ENCODE assay signal across 21 cellular contexts in the genomic region with DNA sequence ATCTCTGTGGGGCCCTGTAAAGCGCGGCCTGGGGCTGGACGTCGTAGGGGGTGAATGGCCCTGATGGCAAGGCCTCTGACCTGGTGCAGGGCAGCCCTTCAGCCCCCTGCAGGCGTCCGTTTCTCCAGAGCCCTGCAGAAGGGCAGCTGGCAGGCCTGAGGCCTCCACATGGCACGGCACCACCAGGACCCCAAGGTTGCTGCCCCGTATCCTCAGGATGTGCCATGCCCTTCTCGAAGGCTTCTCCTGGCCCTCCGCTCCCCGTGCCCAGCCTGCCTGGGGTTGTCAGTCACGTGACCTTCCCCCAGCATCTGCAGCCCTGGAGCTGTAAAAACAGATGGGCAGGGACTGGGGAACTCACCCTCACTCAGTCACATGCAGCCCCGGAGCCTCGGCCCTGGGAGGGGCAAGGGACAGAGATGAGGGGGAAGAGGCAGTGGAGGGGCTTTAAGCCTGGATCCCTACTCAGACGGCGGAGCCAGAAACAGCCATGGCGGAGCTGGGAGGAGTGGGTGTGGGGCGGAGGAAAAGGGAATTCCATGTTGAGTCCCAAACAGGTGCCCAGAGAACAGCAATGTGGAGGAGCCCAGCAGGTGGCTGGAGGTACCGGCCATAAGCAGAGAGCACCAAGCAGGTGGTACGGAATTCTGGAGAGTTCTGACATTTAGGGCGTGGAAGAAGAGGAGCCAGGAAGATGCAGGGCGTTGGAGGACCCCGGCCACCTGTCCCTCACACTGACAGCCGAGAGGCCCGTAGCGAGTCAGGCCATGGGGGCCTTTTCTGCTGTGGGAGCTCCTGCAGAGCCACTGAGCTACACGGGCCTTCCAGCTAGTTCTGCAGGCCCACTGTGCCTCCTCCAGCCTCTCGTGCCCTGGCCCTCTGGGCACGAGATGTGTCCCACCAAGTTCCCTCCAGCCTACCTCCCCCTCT.
DNase-seq lines count a peak whose midpoint lies in the region; ATAC-seq and TF ChIP-seq lines count a peak whose summit lies in the region.
"Had no signal": no experiment of that assay in that cellular context is flagged by ENCODE, and none has a peak within 500 bp of the region (broad histone marks: within the 10 kb centered on the region; RNA-seq: fewer than 3 reads in every experiment).

No MANE protein-coding gene starts in this region.

- peaks cover 20% of the 10 kb centered on the region for H4K20me1 ChIP-seq in neural progenitor cell (ENCODE audit: low read depth)

- no peaks in the 10 kb centered on the region for H3F3A ChIP-seq in neural progenitor cell (ENCODE audit: low read depth)

- no peaks in the 10 kb centered on the region for H3K36me3 ChIP-seq in neural progenitor cell
- no peaks in the 10 kb centered on the region for H3K36me3 ChIP-seq in effector memory CD4-positive, alpha-beta T cell (ENCODE audit: control insufficient read depth, insufficient read depth, low read length)
- H3K36me3 ChIP-seq: gastroesophageal sphincter had no signal

- DNase-seq in DMS 273 (lab: John Stamatoyannopoulos, UW; ENCODE audit: unreplicated experiment): peak; percentile 91
- peak; percentile 55 for DNase-seq in NCI-H1694 treated with DMSO at 0.1 percent for 48 hours (lab: John Stamatoyannopoulos, UW)
- peak; percentile 73 for DNase-seq in chondrocyte (ENCODE audit: low spot score)
- DNase-seq in neural progenitor cell (ENCODE audit: low spot score): no peak
- DNase-seq in T-helper 9 cell: no peak
- DNase-seq in NCI-H2227 treated with DMSO at 0.1 percent for 48 hours (lab: John Stamatoyannopoulos, UW): no peak
- no peak for DNase-seq in effector memory CD4-positive, alpha-beta T cell
- DNase-seq: activated CD4-positive, alpha-beta T cell treated with anti-CD3 and anti-CD28 coated beads for 1 hour; activated naive CD4-positive, alpha-beta T cell treated with anti-CD3 and anti-CD28 coated beads for 36 hours; activated T-cell treated with anti-CD3 and anti-CD28 coated beads, Interleukin-2, amount 50 U/mL, for 48 hours; amygdala; CD4-positive, CD25-positive, alpha-beta regulatory T cell; DMS153; KG1; NCI-H1436 treated with DMSO at 0.1 percent for 48 hours; NCI-H774; T-cell had no signal

- H3K27ac ChIP-seq in neural progenitor cell: no peak overlapping the region
- no peak overlapping the region for H3K27ac ChIP-seq in effector memory CD4-positive, alpha-beta T cell (ENCODE audit: insufficient read depth, low read length, poor library complexity, severe bottlenecking)
- H3K27ac ChIP-seq: gastroesophageal sphincter had no signal

- H3K4me1 Mint-ChIP-seq in chondrocyte (ENCODE audit: low read depth) (peaks cover 8% of the 10 kb centered on the region), neural progenitor cell (peaks cover 48% of the 10 kb centered on the region)
- H3K4me1 Mint-ChIP-seq: CD4-positive, CD25-positive, alpha-beta regulatory T cell had no signal

- TF ChIP-seq CTCF in chondrocyte (IDR thresholded peaks at IDR 0.05): no peak
- no peak for TF ChIP-seq CTCF in neural progenitor cell (IDR thresholded peaks at IDR 0.05)

- H3K36me3 Mint-ChIP-seq in chondrocyte (ENCODE audit: low read depth) (no peaks in the 10 kb centered on the region), neural progenitor cell (no peaks in the 10 kb centered on the region)
- H3K36me3 Mint-ChIP-seq: CD4-positive, CD25-positive, alpha-beta regulatory T cell; T-cell; type B pancreatic cell had no signal

- H3K79me2 ChIP-seq in neural progenitor cell (ENCODE audit: low read depth): no peaks in the 10 kb centered on the region

- ATAC-seq in GM21447 (IDR thresholded peaks at IDR 0.05; ENCODE audit: unreplicated experiment): no peak
- ATAC-seq: gastroesophageal sphincter, T-cell had no signal

- H3K9me3 Mint-ChIP-seq in chondrocyte (ENCODE audit: low read depth) (no peaks in the 10 kb centered on the region), neural progenitor cell (no peaks in the 10 kb centered on the region)
- H3K9me3 Mint-ChIP-seq: activated naive CD4-positive, alpha-beta T cell treated with anti-CD3 and anti-CD28 coated beads for 36 hours; CD4-positive, CD25-positive, alpha-beta regulatory T cell; neural crest cell; T-cell; type B pancreatic cell had no signal

- no peaks in the 10 kb centered on the region for H3K9me3 ChIP-seq in neural progenitor cell (ENCODE audit: low read depth)
- no peaks in the 10 kb centered on the region for H3K9me3 ChIP-seq in effector memory CD4-positive, alpha-beta T cell (ENCODE audit: control insufficient read depth, low read length)
- H3K9me3 ChIP-seq: gastroesophageal sphincter had no signal

- no peaks in the 10 kb centered on the region for H3K27me3 ChIP-seq in neural progenitor cell
- no peaks in the 10 kb centered on the region for H3K27me3 ChIP-seq in effector memory CD4-positive, alpha-beta T cell (replicated peaks; ENCODE audit: control insufficient read depth, insufficient read depth, low read length, poor library complexity, severe bottlenecking)
- H3K27me3 ChIP-seq: gastroesophageal sphincter had no signal

- no peak overlapping the region for H3K4me3 ChIP-seq in neural progenitor cell
- H3K4me3 ChIP-seq in effector memory CD4-positive, alpha-beta T cell (ENCODE audit: insufficient read depth, low read depth, low read length, poor library complexity, severe bottlenecking): no peak overlapping the region
- H3K4me3 ChIP-seq: gastroesophageal sphincter had no signal

- H3K4me3 Mint-ChIP-seq in chondrocyte (ENCODE audit: unreplicated experiment): no peak overlapping the region
- no peak overlapping the region for H3K4me3 Mint-ChIP-seq in neural progenitor cell
- H3K4me3 Mint-ChIP-seq: activated naive CD4-positive, alpha-beta T cell treated with anti-CD3 and anti-CD28 coated beads for 36 hours; CD4-positive, CD25-positive, alpha-beta regulatory T cell; neural crest cell; T-cell; type B pancreatic cell had no signal

- H3K27me3 Mint-ChIP-seq in chondrocyte (ENCODE audit: low read depth) (no peaks in the 10 kb centered on the region), neural progenitor cell (ENCODE audit: insufficient read depth, low read depth) (peaks cover 2% of the 10 kb centered on the region)
- H3K27me3 Mint-ChIP-seq: CD4-positive, CD25-positive, alpha-beta regulatory T cell; T-cell; type B pancreatic cell had no signal

- H3K4me2 ChIP-seq in neural progenitor cell: no peak overlapping the region

- H3K27ac Mint-ChIP-seq in chondrocyte (ENCODE audit: unreplicated experiment) (no peak overlapping the region), neural progenitor cell (peak overlapping the region; percentile 74)
- H3K27ac Mint-ChIP-seq: activated naive CD4-positive, alpha-beta T cell treated with anti-CD3 and anti-CD28 coated beads for 36 hours; T-cell; type B pancreatic cell had no signal

- H2AFZ ChIP-seq in neural progenitor cell (replicated peaks): no peak overlapping the region

- no peak overlapping the region for H3K9ac ChIP-seq in neural progenitor cell

- H3K4me1 ChIP-seq in neural progenitor cell: peaks cover 21% of the 10 kb centered on the region
- H3K4me1 ChIP-seq in effector memory CD4-positive, alpha-beta T cell (ENCODE audit: control insufficient read depth, insufficient read depth, low read length, poor library complexity, severe bottlenecking): no peaks in the 10 kb centered on the region

Comparison
In these comparisons a context has a peak if more than half of its experiments do, and no peak if none do; other contexts are left out.
1. DNase-seq: peak in DMS 273 (single experiment), NCI-H1694 treated with DMSO at 0.1 percent for 48 hours (single experiment) and chondrocyte (single experiment); none in neural progenitor cell (single experiment), T-helper 9 cell (single experiment), NCI-H2227 treated with DMSO at 0.1 percent for 48 hours (single experiment) and effector memory CD4-positive, alpha-beta T cell (0 of 3).